11 cellular contexts compared by ENCODE assay signal in the genomic region with DNA sequence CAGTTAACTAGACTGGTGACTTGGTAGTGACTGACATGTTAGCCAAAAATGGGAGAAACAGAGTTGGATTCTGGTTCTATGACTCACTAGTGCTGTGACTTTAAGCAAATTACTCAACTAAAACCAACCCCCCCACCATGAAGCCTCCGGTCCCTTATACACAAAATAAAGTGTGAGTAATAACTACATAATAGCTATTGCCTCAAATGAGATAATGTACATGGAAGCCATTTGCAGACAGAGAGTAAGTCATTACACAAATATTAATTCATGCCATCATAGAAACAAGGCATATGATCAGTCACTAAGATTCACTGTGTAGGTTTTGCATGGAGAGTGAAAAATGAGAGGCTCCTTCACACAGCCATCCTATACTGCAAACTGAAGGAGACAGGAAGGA.
A peak's percentile ranks its signal among the peaks of the same experiment; 100 is the strongest.
DNase-seq lines count a peak whose midpoint lies in the region; ATAC-seq and TF ChIP-seq lines count a peak whose summit lies in the region.
"Had no signal": no experiment of that assay in that cellular context is flagged by ENCODE, and none has a peak within 500 bp of the region (broad histone marks: within the 10 kb centered on the region; RNA-seq: fewer than 3 reads in every experiment).

No MANE protein-coding gene starts in this region.

- peaks cover 49% of the 10 kb centered on the region for H3K36me3 Mint-ChIP-seq in activated T-cell treated with anti-CD3 and anti-CD28 coated beads, Interleukin-2, amount 50 U/mL, for 4 hours (ENCODE audit: insufficient read depth)
- peaks cover 10% of the 10 kb centered on the region for H3K36me3 Mint-ChIP-seq in T-helper 17 cell (ENCODE audit: low read depth)
- peaks cover 65% of the 10 kb centered on the region for H3K36me3 Mint-ChIP-seq in stimulated activated naive CD8-positive, alpha-beta T cell treated with anti-CD3 and anti-CD28 coated beads, Interleukin-15, Interleukin-2, amounts not matched to agents 100 ng/mL and 50 ng/mL, for 24 hours (ENCODE audit: low read depth)

- in situ Hi-C loops in GM13976 (cut with MboI; ENCODE audit: low sequenced_read_pairs, unreplicated experiment) = no loop called here

- peak; percentile 92 to 93 for ATAC-seq in activated T-cell treated with anti-CD3 and anti-CD28 coated beads, Interleukin-2, amount 50 U/mL, for 4 hours
- no peak for ATAC-seq in T-helper 17 cell
- peak; percentile 83 for ATAC-seq in esophagus mucosa
- no peak for ATAC-seq in HG03196 (IDR thresholded peaks at IDR 0.05; ENCODE audit: unreplicated experiment)

- H3K9me3 Mint-ChIP-seq in activated T-cell treated with anti-CD3 and anti-CD28 coated beads, Interleukin-2, amount 50 U/mL, for 4 hours = no peaks in the 10 kb centered on the region
- H3K9me3 Mint-ChIP-seq in stimulated activated naive CD8-positive, alpha-beta T cell treated with anti-CD3 and anti-CD28 coated beads, Interleukin-15, Interleukin-2, amounts not matched to agents 100 ng/mL and 50 ng/mL, for 24 hours = peaks cover 7% of the 10 kb centered on the region

- H3K27ac Mint-ChIP-seq in T-helper 17 cell = peak overlapping the region; percentile 77
- H3K27ac Mint-ChIP-seq in stimulated activated naive CD8-positive, alpha-beta T cell treated with anti-CD3 and anti-CD28 coated beads, Interleukin-15, Interleukin-2, amounts not matched to agents 100 ng/mL and 50 ng/mL, for 24 hours = peak overlapping the region; percentile 81

- no peak for DNase-seq in activated T-cell treated with anti-CD3 and anti-CD28 coated beads, Interleukin-2, amount 50 U/mL, for 4 hours
- no peak for DNase-seq in activated T-cell treated with anti-CD3 and anti-CD28 coated beads, Interleukin-2, amount 50 U/mL, for 1 hour
- DNase-seq in T-helper 17 cell = no peak
- DNase-seq in NCI-H82 treated with DMSO at 0.1 percent for 48 hours (lab: John Stamatoyannopoulos, UW; ENCODE audit: unreplicated experiment) = no peak
- no peak for DNase-seq in GM13976 (ENCODE audit: low spot score)
- DNase-seq: NCI-H1105 treated with DMSO at 0.1 percent for 48 hours, RPMI8226 had no signal

- peaks cover 76% of the 10 kb centered on the region for H3K4me1 Mint-ChIP-seq in activated T-cell treated with anti-CD3 and anti-CD28 coated beads, Interleukin-2, amount 50 U/mL, for 4 hours (ENCODE audit: low read depth)
- peaks cover 45% of the 10 kb centered on the region for H3K4me1 Mint-ChIP-seq in T-helper 17 cell
- H3K4me1 Mint-ChIP-seq in stimulated activated naive CD8-positive, alpha-beta T cell treated with anti-CD3 and anti-CD28 coated beads, Interleukin-15, Interleukin-2, amounts not matched to agents 100 ng/mL and 50 ng/mL, for 24 hours (ENCODE audit: low read depth) = peaks cover 95% of the 10 kb centered on the region

- H3K9me3 ChIP-seq in T-helper 17 cell (ENCODE audit: control insufficient read depth, low read length, poor library complexity, severe bottlenecking) = no peaks in the 10 kb centered on the region
- H3K9me3 ChIP-seq: vagina had no signal

- no peaks in the 10 kb centered on the region for H3K27me3 Mint-ChIP-seq in activated T-cell treated with anti-CD3 and anti-CD28 coated beads, Interleukin-2, amount 50 U/mL, for 4 hours (ENCODE audit: low read depth)
- no peaks in the 10 kb centered on the region for H3K27me3 Mint-ChIP-seq in T-helper 17 cell
- H3K27me3 Mint-ChIP-seq in stimulated activated naive CD8-positive, alpha-beta T cell treated with anti-CD3 and anti-CD28 coated beads, Interleukin-15, Interleukin-2, amounts not matched to agents 100 ng/mL and 50 ng/mL, for 24 hours = no peaks in the 10 kb centered on the region

- no peak for TF ChIP-seq CTCF in GM13976 (IDR thresholded peaks at IDR 0.05; ENCODE audit: borderline replicate concordance, control extremely low read depth, extremely low read depth, insufficient read depth, missing control alignments)

- peak overlapping the region; percentile 14 for H3K4me3 Mint-ChIP-seq in activated T-cell treated with anti-CD3 and anti-CD28 coated beads, Interleukin-2, amount 50 U/mL, for 4 hours
- peak overlapping the region; percentile 15 for H3K4me3 Mint-ChIP-seq in T-helper 17 cell
- H3K4me3 Mint-ChIP-seq in stimulated activated naive CD8-positive, alpha-beta T cell treated with anti-CD3 and anti-CD28 coated beads, Interleukin-15, Interleukin-2, amounts not matched to agents 100 ng/mL and 50 ng/mL, for 24 hours = peak overlapping the region; percentile 42

Comparison
In these comparisons a context has a peak if more than half of its experiments do, and no peak if none do; other contexts are left out.
1. ATAC-seq: peak in activated T-cell treated with anti-CD3 and anti-CD28 coated beads, Interleukin-2, amount 50 U/mL, for 4 hours (2 of 2) and esophagus mucosa (single experiment); none in T-helper 17 cell (single experiment) and HG03196 (single experiment).
2. Peak in every context shown above with its lines, with median percentiles within 50 percentile points of each other: H3K4me3 Mint-ChIP-seq.